In the genomic region with DNA sequence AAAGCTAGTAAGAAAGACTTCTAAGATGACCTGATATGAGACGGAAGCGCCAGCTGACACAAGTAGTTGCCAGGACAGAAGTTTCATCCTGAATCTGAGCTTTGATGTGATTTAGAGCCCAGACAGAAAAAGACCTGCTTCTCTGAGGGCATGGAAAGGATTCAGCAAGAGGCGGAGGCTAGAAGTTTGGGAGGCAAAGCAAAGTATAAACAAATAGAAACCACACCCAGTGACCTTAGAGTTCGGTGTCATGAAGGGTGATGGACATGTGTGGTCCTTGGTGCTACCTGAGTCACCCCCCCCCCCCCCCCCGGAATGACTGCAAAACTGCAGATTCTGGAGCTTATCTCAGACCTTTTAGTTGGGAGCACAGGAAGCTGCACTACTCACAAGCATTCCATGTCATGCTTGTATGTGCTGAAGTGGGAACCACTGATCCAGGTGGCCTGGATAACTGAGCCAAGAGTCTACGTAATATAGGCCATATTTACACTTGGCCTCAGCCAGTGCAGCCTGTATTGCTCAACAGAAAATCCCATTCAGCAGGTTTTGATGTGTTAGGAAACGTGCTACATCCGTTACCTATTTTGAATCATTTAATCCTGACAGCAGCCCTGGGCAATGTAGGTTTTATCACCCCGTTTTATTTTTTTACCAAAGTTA, we compare ENCODE assay signal across 18 cellular contexts.
DNase-seq lines count a peak whose midpoint lies in the region; TF ChIP-seq lines count a peak whose summit lies in the region.
"Had no signal": no experiment of that assay in that cellular context is flagged by ENCODE, and none has a peak within 500 bp of the region (broad histone marks: within the 10 kb centered on the region; RNA-seq: fewer than 3 reads in every experiment).

No MANE protein-coding gene starts in this region.

- peaks cover 1% of the 10 kb centered on the region for H3K4me1 Mint-ChIP-seq in progenitor cell of endocrine pancreas (ENCODE audit: low read depth)

- H3K9me3 Mint-ChIP-seq in progenitor cell of endocrine pancreas (ENCODE audit: low read depth) = no peaks in the 10 kb centered on the region
- H3K9me3 Mint-ChIP-seq: activated naive CD8-positive, alpha-beta T cell treated with anti-CD3 and anti-CD28 coated beads, Interleukin-2, amount 10 ng/mL, durations not matched to agents 7 days and 5 days; neural crest cell had no signal

- H3K36me3 ChIP-seq in DOHH2 (ENCODE audit: control insufficient read depth, low read length) = peaks cover 52% of the 10 kb centered on the region

- no peaks in the 10 kb centered on the region for H3K79me2 ChIP-seq in DOHH2 (ENCODE audit: control insufficient read depth, low read length)

- peaks cover 4% of the 10 kb centered on the region for H3F3A ChIP-seq in DOHH2 (ENCODE audit: control insufficient read depth, insufficient read depth)

- H3K9me2 ChIP-seq in DOHH2 (replicated peaks; ENCODE audit: control insufficient read depth, low read length) = no peaks in the 10 kb centered on the region

- no peaks in the 10 kb centered on the region for H3K27me3 Mint-ChIP-seq in progenitor cell of endocrine pancreas
- H3K27me3 Mint-ChIP-seq: activated naive CD8-positive, alpha-beta T cell treated with anti-CD3 and anti-CD28 coated beads, Interleukin-2, amount 10 ng/mL, durations not matched to agents 7 days and 5 days had no signal

- H3K27ac Mint-ChIP-seq in progenitor cell of endocrine pancreas = peak overlapping the region; percentile 22
- H3K27ac Mint-ChIP-seq: activated naive CD8-positive, alpha-beta T cell treated with anti-CD3 and anti-CD28 coated beads, Interleukin-2, amount 10 ng/mL, durations not matched to agents 7 days and 5 days had no signal

- TF ChIP-seq CTCF in DOHH2 (IDR thresholded peaks at IDR 0.05; ENCODE audit: low read depth, low read length, poor library complexity, severe bottlenecking) (no peak), fibroblast of pulmonary artery (IDR thresholded peaks at IDR 0.05; ENCODE audit: low read length, missing control alignments) (no peak), progenitor cell of endocrine pancreas (IDR thresholded peaks at IDR 0.05; ENCODE audit: unreplicated experiment) (no peak)

- H3K4me3 Mint-ChIP-seq in progenitor cell of endocrine pancreas (ENCODE audit: low read depth) = no peak overlapping the region
- H3K4me3 Mint-ChIP-seq: activated naive CD8-positive, alpha-beta T cell treated with anti-CD3 and anti-CD28 coated beads, Interleukin-2, amount 10 ng/mL, durations not matched to agents 7 days and 5 days; neural crest cell had no signal

- H4K20me1 ChIP-seq in DOHH2 (ENCODE audit: control insufficient read depth, insufficient read depth, low read depth, low read length) = no peaks in the 10 kb centered on the region

- DNase-seq in NCI-H2107 treated with DMSO at 0.1 percent for 48 hours (lab: John Stamatoyannopoulos, UW; ENCODE audit: unreplicated experiment) (peak; percentile 48), fibroblast of pulmonary artery (ENCODE audit: low read depth) (peak; percentile 35), progenitor cell of endocrine pancreas (ENCODE audit: low spot score, unreplicated experiment) (no peak), activated gamma-delta T cell (lab: John Stamatoyannopoulos, UW) (no peak), AG08395 (ENCODE audit: low spot score) (no peak), caudate nucleus (lab: John Stamatoyannopoulos, UW) (no peak)
- DNase-seq in effector CD8-positive, alpha-beta T cell (lab: John Stamatoyannopoulos, UW) = no peak
- DNase-seq: activated naive CD8-positive, alpha-beta T cell treated with anti-CD3 and anti-CD28 coated beads, Interleukin-2, amount 10 ng/mL, durations not matched to agents 7 days and 5 days; DMS 273 treated with DMSO at 0.1 percent for 48 hours; mammary epithelial cell; NCI-H146; NCI-H748 treated with DMSO at 0.1 percent for 48 hours; stimulated activated CD4-positive, alpha-beta T cell treated with anti-CD3 and anti-CD28 coated beads, Interleukin-4, amount 100 ng/mL, for 4 hours; transverse colon had no signal

- H3K36me3 Mint-ChIP-seq in progenitor cell of endocrine pancreas (ENCODE audit: insufficient read depth) = peaks cover 23% of the 10 kb centered on the region

- H3K27ac ChIP-seq in DOHH2 (ENCODE audit: low read depth, low read length) (peak overlapping the region; percentile 86), caudate nucleus (ENCODE audit: low read depth, low read length) (no peak overlapping the region)
- H3K27ac ChIP-seq: KMS-11, transverse colon had no signal

- peaks cover 62% of the 10 kb centered on the region for H3K4me1 ChIP-seq in DOHH2 (ENCODE audit: control insufficient read depth, low read length)

- no peak overlapping the region for H3K4me3 ChIP-seq in DOHH2 (ENCODE audit: low read length)
- no peak overlapping the region for H3K4me3 ChIP-seq in fibroblast of pulmonary artery (replicated peaks; ENCODE audit: low read depth, low read length)
- H3K4me3 ChIP-seq: coronary artery, transverse colon had no signal

- peak overlapping the region; percentile 15 for H3K4me2 ChIP-seq in DOHH2 (ENCODE audit: low read length)
- H3K4me2 ChIP-seq: KMS-11 had no signal

- H3K9me3 ChIP-seq in DOHH2 (ENCODE audit: control insufficient read depth, insufficient read depth, low read length) = no peaks in the 10 kb centered on the region
- H3K9me3 ChIP-seq: transverse colon had no signal

- no peaks in the 10 kb centered on the region for H3K27me3 ChIP-seq in DOHH2 (ENCODE audit: control insufficient read depth, low read length)
- H3K27me3 ChIP-seq: transverse colon had no signal

Comparison
In these comparisons a context has a peak if more than half of its experiments do, and no peak if none do; other contexts are left out.
1. DNase-seq: peak in NCI-H2107 treated with DMSO at 0.1 percent for 48 hours (single experiment) and fibroblast of pulmonary artery (single experiment); none in progenitor cell of endocrine pancreas (single experiment), activated gamma-delta T cell (single experiment), AG08395 (single experiment), caudate nucleus (0 of 61) and effector CD8-positive, alpha-beta T cell (single experiment).